29 cellular contexts compared by ENCODE assay signal in genomic region chr13:22447132-22447886, GRCh38.
"Had no signal": no experiment of that assay in that cellular context is flagged by ENCODE, and none has a peak within 500 bp of the region (broad histone marks: within the 10 kb centered on the region; RNA-seq: fewer than 3 reads in every experiment).

No MANE protein-coding gene starts in this region.

- H3K4me1 ChIP-seq: lower lobe of right lung, parathyroid adenoma, right lobe of liver, stomach, upper lobe of right lung had no signal

- H3K4me3 Mint-ChIP-seq: activated B cell treated with CpG ODN at 0.5 μM for 24 hours; activated CD8-positive, alpha-beta T cell treated with anti-CD3 and anti-CD28 coated beads for 36 hours; activated naive CD8-positive, alpha-beta T cell treated with anti-CD3 and anti-CD28 coated beads, Interleukin-2, amount 50 U/mL, for 24 hours; activated T-cell treated with anti-CD3 and anti-CD28 coated beads, Interleukin-2, amount 50 U/mL, for 4 hours; activated T-helper 17 cell treated with anti-CD3 and anti-CD28 coated beads, Interleukin-2, amount 50 U/mL, for 72 hours; central memory CD8-positive, alpha-beta T cell; dendritic cell treated with granulocyte-macrophage colony-stimulating factor and Interleukin-4, amounts not matched to agents 40 ng/mL and 50 ng/mL, for 4 days; natural killer cell treated with Interleukin-12 subunit alpha and Interleukin-12 subunit beta and Interleukin-15 and Interleukin-18, amount 100 ng/mL, for 72 hours; stimulated activated effector memory CD8-positive, alpha-beta T cell treated with anti-CD3 and anti-CD28 coated beads, Interleukin-12 subunit alpha, Interleukin-12 subunit beta, amount 100 ng/mL, for 72 hours; T-helper 2 cell treated with Interferon-gamma antibody and Interleukin-4, amounts not matched to agents 5 μg/mL and 100 μg/mL, for 36 hours had no signal

- H3K4me3 ChIP-seq: esophagus squamous epithelium, lower lobe of right lung, mucosa of descending colon, right lobe of liver, stomach, tibial artery, upper lobe of right lung had no signal

- H3K27me3 Mint-ChIP-seq: activated B cell treated with CpG ODN at 0.5 μM for 24 hours; activated CD8-positive, alpha-beta T cell treated with anti-CD3 and anti-CD28 coated beads for 36 hours; dendritic cell treated with granulocyte-macrophage colony-stimulating factor and Interleukin-4, amounts not matched to agents 40 ng/mL and 50 ng/mL, for 4 days; natural killer cell treated with Interleukin-12 subunit alpha and Interleukin-12 subunit beta and Interleukin-15 and Interleukin-18, amount 100 ng/mL, for 72 hours had no signal

- H3K36me3 ChIP-seq: esophagus squamous epithelium, lower lobe of right lung, right lobe of liver, stomach, tibial artery, upper lobe of right lung had no signal

- H3K9me3 Mint-ChIP-seq: activated CD8-positive, alpha-beta T cell treated with anti-CD3 and anti-CD28 coated beads for 36 hours; activated T-cell treated with anti-CD3 and anti-CD28 coated beads, Interleukin-2, amount 50 U/mL, for 4 hours; activated T-helper 17 cell treated with anti-CD3 and anti-CD28 coated beads, Interleukin-2, amount 50 U/mL, for 72 hours; central memory CD8-positive, alpha-beta T cell had no signal

- H3K27ac Mint-ChIP-seq: activated B cell treated with CpG ODN at 0.5 μM for 24 hours; activated CD8-positive, alpha-beta T cell treated with anti-CD3 and anti-CD28 coated beads for 36 hours; activated naive CD8-positive, alpha-beta T cell treated with anti-CD3 and anti-CD28 coated beads, Interleukin-2, amount 50 U/mL, for 24 hours; activated T-helper 17 cell treated with anti-CD3 and anti-CD28 coated beads, Interleukin-2, amount 50 U/mL, for 72 hours; dendritic cell treated with granulocyte-macrophage colony-stimulating factor and Interleukin-4, amounts not matched to agents 40 ng/mL and 50 ng/mL, for 4 days; natural killer cell treated with Interleukin-12 subunit alpha and Interleukin-12 subunit beta and Interleukin-15 and Interleukin-18, amount 100 ng/mL, for 72 hours; stimulated activated effector memory CD8-positive, alpha-beta T cell treated with anti-CD3 and anti-CD28 coated beads, Interleukin-12 subunit alpha, Interleukin-12 subunit beta, amount 100 ng/mL, for 72 hours; T-helper 2 cell treated with Interferon-gamma antibody and Interleukin-4, amounts not matched to agents 5 μg/mL and 100 μg/mL, for 36 hours had no signal

- DNase-seq: activated B cell treated with CpG ODN at 0.5 μM for 24 hours; activated CD4-positive, alpha-beta T cell treated with anti-CD3 and anti-CD28 coated beads, Interleukin-2, amount 50 U/mL, for 1 hour; activated CD8-positive, alpha-beta T cell treated with anti-CD3 and anti-CD28 coated beads for 36 hours; activated gamma-delta T cell treated with Interleukin-2 at 50 U/mL for 16 hours; activated naive CD4-positive, alpha-beta T cell treated with anti-CD3 and anti-CD28 coated beads, Interleukin-2, amount 50 U/mL, for 16 hours; activated naive CD8-positive, alpha-beta T cell treated with anti-CD3 and anti-CD28 coated beads, Interleukin-2, amount 50 U/mL, for 24 hours; activated T-cell treated with anti-CD3 and anti-CD28 coated beads, Interleukin-2, amount 50 U/mL, for 4 hours; amygdala; esophagus squamous epithelium; foreskin melanocyte; hippocampal formation; lower lobe of right lung; mesenchymal stem cell; mucosa of descending colon; nucleus accumbens; right lobe of liver; stimulated activated CD4-positive, alpha-beta T cell treated with anti-CD3 and anti-CD28 coated beads, Interleukin-12 subunit alpha, Interleukin-12 subunit beta, amount 100 ng/mL, for 4 hours; stimulated activated CD4-positive, alpha-beta T cell treated with anti-CD3 and anti-CD28 coated beads, Interleukin-4, amount 100 ng/mL, for 1 hour; stomach; T-helper 1 cell; tibial artery; upper lobe of right lung had no signal

- H2AFZ ChIP-seq: parathyroid adenoma had no signal

- H3K4me1 Mint-ChIP-seq: activated B cell treated with CpG ODN at 0.5 μM for 24 hours; activated naive CD8-positive, alpha-beta T cell treated with anti-CD3 and anti-CD28 coated beads, Interleukin-2, amount 50 U/mL, for 24 hours; activated T-helper 17 cell treated with anti-CD3 and anti-CD28 coated beads, Interleukin-2, amount 50 U/mL, for 72 hours; central memory CD8-positive, alpha-beta T cell; stimulated activated effector memory CD8-positive, alpha-beta T cell treated with anti-CD3 and anti-CD28 coated beads, Interleukin-12 subunit alpha, Interleukin-12 subunit beta, amount 100 ng/mL, for 72 hours had no signal

- H3K9me3 ChIP-seq: esophagus squamous epithelium, lower lobe of right lung, mucosa of descending colon, right lobe of liver, stomach, tibial artery, upper lobe of right lung had no signal

- H3K79me2 ChIP-seq: parathyroid adenoma had no signal

- H3K9ac ChIP-seq: parathyroid adenoma had no signal

- H3K27ac ChIP-seq: esophagus squamous epithelium, lower lobe of right lung, parathyroid adenoma, right lobe of liver, stomach, tibial artery, upper lobe of right lung had no signal

- H3K27me3 ChIP-seq: esophagus squamous epithelium, right lobe of liver, stomach, tibial artery, upper lobe of right lung had no signal

- ATAC-seq: activated CD8-positive, alpha-beta T cell treated with anti-CD3 and anti-CD28 coated beads for 36 hours; activated naive CD8-positive, alpha-beta T cell treated with anti-CD3 and anti-CD28 coated beads, Interleukin-2, amount 50 U/mL, for 24 hours; activated T-cell treated with anti-CD3 and anti-CD28 coated beads, Interleukin-2, amount 50 U/mL, for 4 hours; activated T-helper 17 cell treated with anti-CD3 and anti-CD28 coated beads, Interleukin-2, amount 50 U/mL, for 72 hours; lower lobe of right lung; mucosa of descending colon; natural killer cell treated with Interleukin-12 subunit alpha and Interleukin-12 subunit beta and Interleukin-15 and Interleukin-18, amount 100 ng/mL, for 72 hours; right lobe of liver; stimulated activated effector memory CD8-positive, alpha-beta T cell treated with anti-CD3 and anti-CD28 coated beads, Interleukin-12 subunit alpha, Interleukin-12 subunit beta, amount 100 ng/mL, for 72 hours; upper lobe of right lung had no signal

- H3K36me3 Mint-ChIP-seq: natural killer cell treated with Interleukin-12 subunit alpha and Interleukin-12 subunit beta and Interleukin-15 and Interleukin-18, amount 100 ng/mL, for 72 hours; stimulated activated effector memory CD8-positive, alpha-beta T cell treated with anti-CD3 and anti-CD28 coated beads, Interleukin-12 subunit alpha, Interleukin-12 subunit beta, amount 100 ng/mL, for 72 hours had no signal
